19 cellular contexts compared by ENCODE assay signal in genomic region chr4:158018090-158018808, GRCh38.
DNase-seq lines count a peak whose midpoint lies in the region; ATAC-seq, FAIRE-seq and TF ChIP-seq lines count a peak whose summit lies in the region.
"Had no signal": no experiment of that assay in that cellular context is flagged by ENCODE, and none has a peak within 500 bp of the region (broad histone marks: within the 10 kb centered on the region; RNA-seq: fewer than 3 reads in every experiment).

No MANE protein-coding gene starts in this region.

- H3K4me3 ChIP-seq in body of pancreas = no peak overlapping the region
- H3K4me3 ChIP-seq in aorta (ENCODE audit: low read length in 2 of 2) = no peak overlapping the region
- H3K4me3 ChIP-seq: skin epidermis had no signal

- intact Hi-C loops in body of pancreas (cut with DNase I) (no loop called here), aorta (cut with DNase I) (no loop called here)

- H3K36me3 ChIP-seq in body of pancreas (replicated peaks in 1 of 2; ENCODE audit: insufficient read depth in 1 of 2, low read depth in 2 of 2) (no peaks in the 10 kb centered on the region), aorta (ENCODE audit: control insufficient read depth in 1 of 2, insufficient read depth in 2 of 2, low read length in 1 of 2) (no peaks in the 10 kb centered on the region)
- H3K36me3 ChIP-seq: neutrophil had no signal

- no peak overlapping the region for H3K4me3 Mint-ChIP-seq in nephron
- H3K4me3 Mint-ChIP-seq: activated B cell treated with CpG ODN at 0.5 μM for 24 hours; activated naive CD4-positive, alpha-beta T cell treated with anti-CD3 and anti-CD28 coated beads, Interleukin-2, amount 50 U/mL, for 24 hours; B cell; central memory CD8-positive, alpha-beta T cell; immature natural killer cell; memory B cell had no signal

- no peak for ATAC-seq in HG03095 (IDR thresholded peaks at IDR 0.05; ENCODE audit: unreplicated experiment)
- ATAC-seq in body of pancreas = no peak
- ATAC-seq in aorta (ENCODE audit: low FRiP score) = no peak

- TF ChIP-seq CTCF in nephron (IDR thresholded peaks at IDR 0.05; ENCODE audit: unreplicated experiment in 3 of 3) = no peak
- TF ChIP-seq CTCF in body of pancreas (IDR thresholded peaks at IDR 0.05) = no peak

- no peaks in the 10 kb centered on the region for H3K9me3 ChIP-seq in body of pancreas
- H3K9me3 ChIP-seq in aorta (ENCODE audit: control insufficient read depth, low read length) = no peaks in the 10 kb centered on the region
- H3K9me3 ChIP-seq: neutrophil had no signal

- H3K27me3 ChIP-seq in body of pancreas (no peaks in the 10 kb centered on the region), aorta (ENCODE audit: control insufficient read depth in 1 of 2, insufficient read depth in 2 of 2, low read length in 1 of 2) (no peaks in the 10 kb centered on the region)
- H3K27me3 ChIP-seq: neutrophil had no signal

- H3K27me3 Mint-ChIP-seq in nephron (ENCODE audit: low read depth) = no peaks in the 10 kb centered on the region
- H3K27me3 Mint-ChIP-seq: activated B cell treated with CpG ODN at 0.5 μM for 24 hours; B cell; central memory CD8-positive, alpha-beta T cell; memory B cell had no signal

- H3K9me3 Mint-ChIP-seq in nephron = no peaks in the 10 kb centered on the region
- H3K9me3 Mint-ChIP-seq: activated B cell treated with CpG ODN at 0.5 μM for 24 hours, memory B cell had no signal

- peaks cover 45% of the 10 kb centered on the region for H3K4me1 Mint-ChIP-seq in nephron
- H3K4me1 Mint-ChIP-seq: activated B cell treated with CpG ODN at 0.5 μM for 24 hours; activated naive CD4-positive, alpha-beta T cell treated with anti-CD3 and anti-CD28 coated beads, Interleukin-2, amount 50 U/mL, for 24 hours; B cell; central memory CD8-positive, alpha-beta T cell; immature natural killer cell; memory B cell had no signal

- H3K36me3 Mint-ChIP-seq in nephron (ENCODE audit: low read depth) = no peaks in the 10 kb centered on the region
- H3K36me3 Mint-ChIP-seq: activated naive CD4-positive, alpha-beta T cell treated with anti-CD3 and anti-CD28 coated beads, Interleukin-2, amount 50 U/mL, for 24 hours; immature natural killer cell; memory B cell had no signal

- peaks cover 15% of the 10 kb centered on the region for H3K4me1 ChIP-seq in body of pancreas
- peaks cover 0 to 4% of the 10 kb centered on the region in 2 donors for H3K4me1 ChIP-seq in aorta (ENCODE audit: control insufficient read depth in 1 of 2, insufficient read depth in 2 of 2, low read length in 2 of 2)

- TF ChIP-seq POLR2A in GM12891 (IDR thresholded peaks at IDR 0.05; ENCODE audit: low read depth, low read length) (no peak), body of pancreas (IDR thresholded peaks at IDR 0.05) (no peak)

- whole genome bisulfite sequencing in body of pancreas, 2 donors = 80 to 88% methylated on average over 3 of the region's 3 CpGs
- 88 to 92% methylated on average over 3 of the region's 3 CpGs for WGBS in aorta, 2 donors

- no peak for FAIRE-seq in GM12891 (lab: Jason Lieb, UNC)
- FAIRE-seq: GM19239 had no signal

- H3K27ac ChIP-seq in body of pancreas (no peak overlapping the region), aorta (ENCODE audit: low read depth in 1 of 2, low read length in 2 of 2) (no peak overlapping the region)
- H3K27ac ChIP-seq: neutrophil had no signal

- DNase-seq in GM12891 (ENCODE audit: insufficient read length, low spot score) = no peak
- peak; percentile 14 for DNase-seq in NCI-H69 (lab: John Stamatoyannopoulos, UW)
- DNase-seq in amniotic epithelial cell (ENCODE audit: low read depth) = peak; percentile 41
- DNase-seq in body of pancreas = no peak
- DNase-seq in NCI-H2107 treated with DMSO at 0.1 percent for 48 hours (lab: John Stamatoyannopoulos, UW; ENCODE audit: unreplicated experiment) = no peak
- DNase-seq in aorta = no peak
- DNase-seq: activated B cell treated with CpG ODN at 0.5 μM for 24 hours; activated CD8-positive, alpha-beta memory T cell treated with anti-CD3 and anti-CD28 coated beads, Interleukin-2, amount 50 U/mL, for 48 hours; immature natural killer cell; stimulated activated naive CD4-positive, alpha-beta T cell had no signal

- H3K27ac Mint-ChIP-seq in nephron = peak overlapping the region in 2 of 3 experiments; percentile 53 to 54
- H3K27ac Mint-ChIP-seq: activated B cell treated with CpG ODN at 0.5 μM for 24 hours; activated naive CD4-positive, alpha-beta T cell treated with anti-CD3 and anti-CD28 coated beads, Interleukin-2, amount 50 U/mL, for 24 hours; B cell; immature natural killer cell; memory B cell had no signal

TF ChIP-seq in GM12891, 5 proteins besides CTCF, POLR2A, EP300 and RAD21:
- TF ChIP-seq POLR2AphosphoS5 (IDR thresholded peaks at IDR 0.05; ENCODE audit: low read depth, low read length) (no peak), SPI1 (IDR thresholded peaks at IDR 0.05; ENCODE audit: low read depth, low read length) (peak; percentile 50; the same call in 1 of the 2 replicates)

Comparison
In these comparisons a context has a peak if more than half of its experiments do, and no peak if none do; other contexts are left out.
1. DNase-seq: peak in NCI-H69 (single experiment) and amniotic epithelial cell (single experiment); none in GM12891 (single experiment), body of pancreas (0 of 4), NCI-H2107 treated with DMSO at 0.1 percent for 48 hours (single experiment) and aorta (0 of 2).